1 cellular context compared by ENCODE assay signal in the genomic region with DNA sequence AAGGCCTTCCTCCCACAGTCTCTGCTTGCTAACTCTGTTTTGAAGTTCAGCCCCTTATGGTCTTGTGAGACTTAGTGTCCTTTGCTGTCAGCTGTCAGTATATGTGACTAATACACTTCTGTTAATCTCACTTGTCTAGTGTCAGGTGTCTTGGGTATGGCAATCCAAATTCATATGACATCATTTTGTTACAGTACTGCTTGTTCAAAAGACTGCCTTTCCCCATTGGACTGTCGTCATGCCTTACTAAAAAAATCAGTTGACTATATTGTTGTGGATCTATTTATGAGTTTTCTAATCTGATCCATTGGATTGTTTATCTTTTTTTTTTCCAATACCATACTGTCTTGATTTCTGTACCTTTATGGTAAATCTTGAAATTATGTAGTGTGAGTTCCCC.
TF ChIP-seq lines count a peak whose summit lies in the region.

No MANE protein-coding gene starts in this region.

TF ChIP-seq in GM23338, 12 proteins besides CTCF, POLR2A, EP300 and RAD21 (continued from another document):
- TF ChIP-seq, protein P1, sequence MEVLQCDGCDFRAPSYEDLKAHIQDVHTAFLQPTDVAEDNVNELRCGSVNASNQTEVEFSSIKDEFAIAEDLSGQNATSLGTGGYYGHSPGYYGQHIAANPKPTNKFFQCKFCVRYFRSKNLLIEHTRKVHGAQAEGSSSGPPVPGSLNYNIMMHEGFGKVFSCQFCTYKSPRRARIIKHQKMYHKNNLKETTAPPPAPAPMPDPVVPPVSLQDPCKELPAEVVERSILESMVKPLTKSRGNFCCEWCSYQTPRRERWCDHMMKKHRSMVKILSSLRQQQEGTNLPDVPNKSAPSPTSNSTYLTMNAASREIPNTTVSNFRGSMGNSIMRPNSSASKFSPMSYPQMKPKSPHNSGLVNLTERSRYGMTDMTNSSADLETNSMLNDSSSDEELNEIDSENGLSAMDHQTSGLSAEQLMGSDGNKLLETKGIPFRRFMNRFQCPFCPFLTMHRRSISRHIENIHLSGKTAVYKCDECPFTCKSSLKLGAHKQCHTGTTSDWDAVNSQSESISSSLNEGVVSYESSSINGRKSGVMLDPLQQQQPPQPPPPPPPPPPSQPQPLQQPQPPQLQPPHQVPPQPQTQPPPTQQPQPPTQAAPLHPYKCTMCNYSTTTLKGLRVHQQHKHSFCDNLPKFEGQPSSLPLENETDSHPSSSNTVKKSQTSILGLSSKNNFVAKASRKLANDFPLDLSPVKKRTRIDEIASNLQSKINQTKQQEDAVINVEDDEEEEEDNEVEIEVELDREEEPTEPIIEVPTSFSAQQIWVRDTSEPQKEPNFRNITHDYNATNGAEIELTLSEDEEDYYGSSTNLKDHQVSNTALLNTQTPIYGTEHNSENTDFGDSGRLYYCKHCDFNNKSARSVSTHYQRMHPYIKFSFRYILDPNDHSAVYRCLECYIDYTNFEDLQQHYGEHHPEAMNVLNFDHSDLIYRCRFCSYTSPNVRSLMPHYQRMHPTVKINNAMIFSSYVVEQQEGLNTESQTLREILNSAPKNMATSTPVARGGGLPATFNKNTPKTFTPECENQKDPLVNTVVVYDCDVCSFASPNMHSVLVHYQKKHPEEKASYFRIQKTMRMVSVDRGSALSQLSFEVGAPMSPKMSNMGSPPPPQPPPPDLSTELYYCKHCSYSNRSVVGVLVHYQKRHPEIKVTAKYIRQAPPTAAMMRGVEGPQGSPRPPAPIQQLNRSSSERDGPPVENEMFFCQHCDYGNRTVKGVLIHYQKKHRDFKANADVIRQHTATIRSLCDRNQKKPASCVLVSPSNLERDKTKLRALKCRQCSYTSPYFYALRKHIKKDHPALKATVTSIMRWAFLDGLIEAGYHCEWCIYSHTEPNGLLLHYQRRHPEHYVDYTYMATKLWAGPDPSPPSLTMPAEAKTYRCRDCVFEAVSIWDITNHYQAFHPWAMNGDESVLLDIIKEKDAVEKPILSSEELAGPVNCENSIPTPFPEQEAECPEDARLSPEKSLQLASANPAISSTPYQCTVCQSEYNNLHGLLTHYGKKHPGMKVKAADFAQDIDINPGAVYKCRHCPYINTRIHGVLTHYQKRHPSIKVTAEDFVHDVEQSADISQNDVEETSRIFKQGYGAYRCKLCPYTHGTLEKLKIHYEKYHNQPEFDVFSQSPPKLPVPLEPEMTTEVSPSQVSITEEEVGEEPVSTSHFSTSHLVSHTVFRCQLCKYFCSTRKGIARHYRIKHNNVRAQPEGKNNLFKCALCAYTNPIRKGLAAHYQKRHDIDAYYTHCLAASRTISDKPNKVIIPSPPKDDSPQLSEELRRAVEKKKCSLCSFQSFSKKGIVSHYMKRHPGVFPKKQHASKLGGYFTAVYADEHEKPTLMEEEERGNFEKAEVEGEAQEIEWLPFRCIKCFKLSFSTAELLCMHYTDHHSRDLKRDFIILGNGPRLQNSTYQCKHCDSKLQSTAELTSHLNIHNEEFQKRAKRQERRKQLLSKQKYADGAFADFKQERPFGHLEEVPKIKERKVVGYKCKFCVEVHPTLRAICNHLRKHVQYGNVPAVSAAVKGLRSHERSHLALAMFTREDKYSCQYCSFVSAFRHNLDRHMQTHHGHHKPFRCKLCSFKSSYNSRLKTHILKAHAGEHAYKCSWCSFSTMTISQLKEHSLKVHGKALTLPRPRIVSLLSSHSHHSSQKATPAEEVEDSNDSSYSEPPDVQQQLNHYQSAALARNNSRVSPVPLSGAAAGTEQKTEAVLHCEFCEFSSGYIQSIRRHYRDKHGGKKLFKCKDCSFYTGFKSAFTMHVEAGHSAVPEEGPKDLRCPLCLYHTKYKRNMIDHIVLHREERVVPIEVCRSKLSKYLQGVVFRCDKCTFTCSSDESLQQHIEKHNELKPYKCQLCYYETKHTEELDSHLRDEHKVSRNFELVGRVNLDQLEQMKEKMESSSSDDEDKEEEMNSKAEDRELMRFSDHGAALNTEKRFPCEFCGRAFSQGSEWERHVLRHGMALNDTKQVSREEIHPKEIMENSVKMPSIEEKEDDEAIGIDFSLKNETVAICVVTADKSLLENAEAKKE (CRISPR knock-in tag; IDR thresholded peaks at IDR 0.05), result no peak
- TF ChIP-seq ZNF114 (CRISPR knock-in tag; IDR thresholded peaks at IDR 0.05), result no peak
- TF ChIP-seq POLR2AphosphoS5 (IDR thresholded peaks at IDR 0.05; ENCODE audit: low read depth), result no peak
- TF ChIP-seq EZH2 (IDR thresholded peaks at IDR 0.05; ENCODE audit: low read depth, unreplicated experiment), result no peak
- TF ChIP-seq CREB1 (CRISPR knock-in tag; IDR thresholded peaks at IDR 0.05; ENCODE audit: low read depth), result no peak
- TF ChIP-seq ZNF331 (CRISPR knock-in tag; IDR thresholded peaks at IDR 0.05; ENCODE audit: low read depth), result no peak
- TF ChIP-seq, protein P2, sequence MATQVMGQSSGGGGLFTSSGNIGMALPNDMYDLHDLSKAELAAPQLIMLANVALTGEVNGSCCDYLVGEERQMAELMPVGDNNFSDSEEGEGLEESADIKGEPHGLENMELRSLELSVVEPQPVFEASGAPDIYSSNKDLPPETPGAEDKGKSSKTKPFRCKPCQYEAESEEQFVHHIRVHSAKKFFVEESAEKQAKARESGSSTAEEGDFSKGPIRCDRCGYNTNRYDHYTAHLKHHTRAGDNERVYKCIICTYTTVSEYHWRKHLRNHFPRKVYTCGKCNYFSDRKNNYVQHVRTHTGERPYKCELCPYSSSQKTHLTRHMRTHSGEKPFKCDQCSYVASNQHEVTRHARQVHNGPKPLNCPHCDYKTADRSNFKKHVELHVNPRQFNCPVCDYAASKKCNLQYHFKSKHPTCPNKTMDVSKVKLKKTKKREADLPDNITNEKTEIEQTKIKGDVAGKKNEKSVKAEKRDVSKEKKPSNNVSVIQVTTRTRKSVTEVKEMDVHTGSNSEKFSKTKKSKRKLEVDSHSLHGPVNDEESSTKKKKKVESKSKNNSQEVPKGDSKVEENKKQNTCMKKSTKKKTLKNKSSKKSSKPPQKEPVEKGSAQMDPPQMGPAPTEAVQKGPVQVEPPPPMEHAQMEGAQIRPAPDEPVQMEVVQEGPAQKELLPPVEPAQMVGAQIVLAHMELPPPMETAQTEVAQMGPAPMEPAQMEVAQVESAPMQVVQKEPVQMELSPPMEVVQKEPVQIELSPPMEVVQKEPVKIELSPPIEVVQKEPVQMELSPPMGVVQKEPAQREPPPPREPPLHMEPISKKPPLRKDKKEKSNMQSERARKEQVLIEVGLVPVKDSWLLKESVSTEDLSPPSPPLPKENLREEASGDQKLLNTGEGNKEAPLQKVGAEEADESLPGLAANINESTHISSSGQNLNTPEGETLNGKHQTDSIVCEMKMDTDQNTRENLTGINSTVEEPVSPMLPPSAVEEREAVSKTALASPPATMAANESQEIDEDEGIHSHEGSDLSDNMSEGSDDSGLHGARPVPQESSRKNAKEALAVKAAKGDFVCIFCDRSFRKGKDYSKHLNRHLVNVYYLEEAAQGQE (IDR thresholded peaks at IDR 0.05; ENCODE audit: unreplicated experiment), result no peak
- TF ChIP-seq NANOG (IDR thresholded peaks at IDR 0.05; ENCODE audit: borderline replicate concordance), result no peak
- TF ChIP-seq, protein P3, sequence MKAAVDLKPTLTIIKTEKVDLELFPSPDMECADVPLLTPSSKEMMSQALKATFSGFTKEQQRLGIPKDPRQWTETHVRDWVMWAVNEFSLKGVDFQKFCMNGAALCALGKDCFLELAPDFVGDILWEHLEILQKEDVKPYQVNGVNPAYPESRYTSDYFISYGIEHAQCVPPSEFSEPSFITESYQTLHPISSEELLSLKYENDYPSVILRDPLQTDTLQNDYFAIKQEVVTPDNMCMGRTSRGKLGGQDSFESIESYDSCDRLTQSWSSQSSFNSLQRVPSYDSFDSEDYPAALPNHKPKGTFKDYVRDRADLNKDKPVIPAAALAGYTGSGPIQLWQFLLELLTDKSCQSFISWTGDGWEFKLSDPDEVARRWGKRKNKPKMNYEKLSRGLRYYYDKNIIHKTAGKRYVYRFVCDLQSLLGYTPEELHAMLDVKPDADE (IDR thresholded peaks at IDR 0.05), result no peak
- TF ChIP-seq EZH2phosphoT487 (IDR thresholded peaks at IDR 0.05; ENCODE audit: unreplicated experiment), result no peak
